ENCODE assay signal across 25 cellular contexts in the genomic region with DNA sequence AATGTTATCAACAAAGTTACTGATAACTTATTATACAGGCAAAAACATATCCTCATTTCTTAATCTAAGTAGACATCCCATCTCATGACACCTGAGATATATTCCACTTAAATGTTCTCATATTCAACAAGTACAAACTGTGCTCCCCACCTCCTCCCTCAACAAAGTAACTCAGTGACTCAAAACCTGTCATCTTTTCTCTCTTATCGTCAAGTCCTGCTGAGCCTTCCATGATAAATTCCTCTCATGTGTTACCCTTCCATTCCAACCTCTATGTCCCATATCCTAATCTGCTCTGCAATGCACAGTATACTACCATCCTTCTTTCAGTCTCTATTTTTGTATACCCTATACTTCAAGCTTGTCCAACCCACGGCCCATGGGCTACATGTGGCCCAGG. TPM values are rescaled to one million over a fixed set of nuclear protein-coding genes. Genes with fewer than 3 reads are reported as not detected.
DNase-seq lines count a peak whose midpoint lies in the region; ATAC-seq and TF ChIP-seq lines count a peak whose summit lies in the region.
"Had no signal": no experiment of that assay in that cellular context is flagged by ENCODE, and none has a peak within 500 bp of the region (broad histone marks: within the 10 kb centered on the region; RNA-seq: fewer than 3 reads in every experiment).

No MANE protein-coding gene starts in this region.

- no peak for TF ChIP-seq POLR2A in uterus (IDR thresholded peaks at IDR 0.05)

- peaks cover 71% of the 10 kb centered on the region for H3K36me3 Mint-ChIP-seq in activated CD4-positive, alpha-beta T cell treated with anti-CD3 and anti-CD28 coated beads for 36 hours (ENCODE audit: low read depth)

- peak overlapping the region; percentile 19 for H3K27ac Mint-ChIP-seq in activated CD4-positive, alpha-beta T cell treated with anti-CD3 and anti-CD28 coated beads for 36 hours

- H3K9me3 Mint-ChIP-seq in activated CD4-positive, alpha-beta T cell treated with anti-CD3 and anti-CD28 coated beads for 36 hours (ENCODE audit: low read depth) = no peaks in the 10 kb centered on the region
- H3K9me3 Mint-ChIP-seq: HFFc6 had no signal

- peaks cover 77% of the 10 kb centered on the region for H3K4me1 Mint-ChIP-seq in activated CD4-positive, alpha-beta T cell treated with anti-CD3 and anti-CD28 coated beads for 36 hours

- TF ChIP-seq CTCF in right atrium auricular region (IDR thresholded peaks at IDR 0.05) (no peak), left ventricle myocardium inferior (IDR thresholded peaks at IDR 0.05; ENCODE audit: borderline replicate concordance) (no peak), uterus (IDR thresholded peaks at IDR 0.05) (no peak)

- H3K27ac ChIP-seq in right atrium auricular region = peak overlapping the region in 1 of 2 donors; percentile 0
- peak overlapping the region; percentile 22 for H3K27ac ChIP-seq in left ventricle myocardium inferior (replicated peaks)
- H3K27ac ChIP-seq in uterus = no peak overlapping the region
- H3K27ac ChIP-seq: 22Rv1, C4-2B, HL-60, SJCRH30 had no signal

- POLR2A ChIA-PET in activated CD4-positive, alpha-beta T cell treated with anti-CD3 and anti-CD28 coated beads for 36 hours (lab: Charles Lee) = no interaction called here

- H3K36me3 ChIP-seq in right atrium auricular region = peaks cover 8% of the 10 kb centered on the region
- H3K36me3 ChIP-seq in left ventricle myocardium inferior = peaks cover 36% of the 10 kb centered on the region
- H3K36me3 ChIP-seq in uterus = no peaks in the 10 kb centered on the region

- H3K4me3 ChIP-seq in right atrium auricular region (no peak overlapping the region), left ventricle myocardium inferior (no peak overlapping the region), uterus (no peak overlapping the region)
- H3K4me3 ChIP-seq: SJCRH30 had no signal

- H3K27me3 ChIP-seq in right atrium auricular region = no peaks in the 10 kb centered on the region
- H3K27me3 ChIP-seq in left ventricle myocardium inferior (ENCODE audit: low read depth) = no peaks in the 10 kb centered on the region
- no peaks in the 10 kb centered on the region for H3K27me3 ChIP-seq in uterus
- H3K27me3 ChIP-seq: SJCRH30 had no signal

- H3K4me3 Mint-ChIP-seq in activated CD4-positive, alpha-beta T cell treated with anti-CD3 and anti-CD28 coated beads for 36 hours = no peak overlapping the region
- H3K4me3 Mint-ChIP-seq: HFFc6 had no signal

- intact Hi-C loops in activated CD4-positive, alpha-beta T cell treated with anti-CD3 and anti-CD28 coated beads for 36 hours (cut with DNase I, micrococcal nuclease) = no loop called here
- intact Hi-C loops in Right ventricle myocardium superior (cut with DNase I) = no loop called here
- intact Hi-C loops in left ventricle myocardium inferior (cut with micrococcal nuclease) = no loop called here
- intact Hi-C loops in uterus (cut with DNase I; ENCODE audit: low total_unique reads) = no loop called here

- CTCF ChIA-PET in activated CD4-positive, alpha-beta T cell treated with anti-CD3 and anti-CD28 coated beads for 36 hours (lab: Charles Lee) = interaction anchor here (4.3 kb wide), 1 partner anchor 11 kb away, joined by 22 read pairs; no protein-coding TSS in a partner anchor

- DNase-seq in activated CD4-positive, alpha-beta T cell treated with anti-CD3 and anti-CD28 coated beads for 36 hours = no peak
- no peak for DNase-seq in activated CD4-positive, alpha-beta T cell treated with anti-CD3 and anti-CD28 coated beads for 1 hour
- DNase-seq in Right ventricle myocardium superior (no peak), right atrium auricular region (ENCODE audit: low spot score) (no peak), left ventricle myocardium inferior (no peak), GDM1 (lab: John Stamatoyannopoulos, UW) (no peak), GM19240 (ENCODE audit: insufficient read length, low spot score) (no peak), uterus (no peak)
- DNase-seq: AML-193, EL, H7, HFFc6, KG1, NCI-H1092 treated with DMSO at 0.1 percent for 48 hours, NCI-H146, NCI-H2029, NCI-H226, NCI-H524 treated with DMSO at 0.1 percent for 48 hours, NCI-H82, SJCRH30 had no signal

- H3K9me3 ChIP-seq in right atrium auricular region = no peaks in the 10 kb centered on the region
- H3K9me3 ChIP-seq in left ventricle myocardium inferior (replicated peaks) = no peaks in the 10 kb centered on the region
- no peaks in the 10 kb centered on the region for H3K9me3 ChIP-seq in uterus
- H3K9me3 ChIP-seq: SJCRH30 had no signal

- ATAC-seq in activated CD4-positive, alpha-beta T cell treated with anti-CD3 and anti-CD28 coated beads for 36 hours = no peak
- peak; percentile 39 for ATAC-seq in Right ventricle myocardium superior (ENCODE audit: poor library complexity)
- ATAC-seq: HepG2, Panc1 had no signal

- H3K4me1 ChIP-seq in right atrium auricular region (no peaks in the 10 kb centered on the region), left ventricle myocardium inferior (peaks cover 45% of the 10 kb centered on the region), uterus (no peaks in the 10 kb centered on the region)
- H3K4me1 ChIP-seq: SJCRH30 had no signal

- no peaks in the 10 kb centered on the region for H3K27me3 Mint-ChIP-seq in activated CD4-positive, alpha-beta T cell treated with anti-CD3 and anti-CD28 coated beads for 36 hours

RNA-seq across cellular contexts. Expression of a gene that starts 13.6 kb away (rescaled TPM):
- total RNA-seq in activated CD4-positive, alpha-beta T cell treated with anti-CD3 and anti-CD28 coated beads for 36 hours = 10 to 100 TPM; 81.9 to 87.5 TPM
- total RNA-seq in Right ventricle myocardium superior (20.7 TPM), right atrium auricular region (10 to 100 TPM; 18.1 to 29.9 TPM), left ventricle myocardium inferior (18.0 TPM), uterus (10 to 100 TPM; 20.2 to 78.2 (median 73.6) TPM)
